Comparison of ENCODE assay signal across 1 cellular context in the genomic region with DNA sequence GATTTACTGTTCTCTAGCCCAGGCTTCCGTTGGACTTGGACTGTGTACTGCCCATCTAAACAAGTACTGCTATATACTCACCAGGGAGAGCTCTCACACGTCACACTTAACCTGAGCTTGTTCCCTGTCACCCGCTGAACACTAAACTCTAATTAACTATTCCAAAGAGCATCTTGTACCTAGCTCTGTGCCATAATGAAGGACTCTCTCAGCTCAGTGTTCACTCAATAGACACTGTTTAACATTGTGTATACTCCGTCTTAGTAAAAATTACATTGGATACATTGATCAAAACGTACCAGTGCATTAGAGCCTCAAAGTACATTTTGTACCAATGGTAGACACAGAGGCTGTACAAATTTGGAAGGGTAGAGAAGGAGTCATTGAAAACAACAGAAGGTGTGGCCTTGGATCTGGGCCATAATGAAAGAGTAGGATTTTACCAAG.
TF ChIP-seq lines count a peak whose summit lies in the region.

No MANE protein-coding gene starts in this region.

TF ChIP-seq in HepG2, 621 proteins besides CTCF, POLR2A, EP300 and RAD21:
- TF ChIP-seq, protein P1, sequence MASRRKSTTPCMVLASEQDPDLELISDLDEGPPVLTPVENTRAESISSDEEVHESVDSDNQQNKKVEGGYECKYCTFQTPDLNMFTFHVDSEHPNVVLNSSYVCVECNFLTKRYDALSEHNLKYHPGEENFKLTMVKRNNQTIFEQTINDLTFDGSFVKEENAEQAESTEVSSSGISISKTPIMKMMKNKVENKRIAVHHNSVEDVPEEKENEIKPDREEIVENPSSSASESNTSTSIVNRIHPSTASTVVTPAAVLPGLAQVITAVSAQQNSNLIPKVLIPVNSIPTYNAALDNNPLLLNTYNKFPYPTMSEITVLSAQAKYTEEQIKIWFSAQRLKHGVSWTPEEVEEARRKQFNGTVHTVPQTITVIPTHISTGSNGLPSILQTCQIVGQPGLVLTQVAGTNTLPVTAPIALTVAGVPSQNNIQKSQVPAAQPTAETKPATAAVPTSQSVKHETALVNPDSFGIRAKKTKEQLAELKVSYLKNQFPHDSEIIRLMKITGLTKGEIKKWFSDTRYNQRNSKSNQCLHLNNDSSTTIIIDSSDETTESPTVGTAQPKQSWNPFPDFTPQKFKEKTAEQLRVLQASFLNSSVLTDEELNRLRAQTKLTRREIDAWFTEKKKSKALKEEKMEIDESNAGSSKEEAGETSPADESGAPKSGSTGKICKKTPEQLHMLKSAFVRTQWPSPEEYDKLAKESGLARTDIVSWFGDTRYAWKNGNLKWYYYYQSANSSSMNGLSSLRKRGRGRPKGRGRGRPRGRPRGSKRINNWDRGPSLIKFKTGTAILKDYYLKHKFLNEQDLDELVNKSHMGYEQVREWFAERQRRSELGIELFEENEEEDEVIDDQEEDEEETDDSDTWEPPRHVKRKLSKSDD (CRISPR knock-in tag; IDR thresholded peaks at IDR 0.05; ENCODE audit: low read depth) = no peak
- TF ChIP-seq ZFP82 (CRISPR knock-in tag; IDR thresholded peaks at IDR 0.05; ENCODE audit: borderline replicate concordance) (no peak), ZNF382 (CRISPR knock-in tag; IDR thresholded peaks at IDR 0.05; ENCODE audit: borderline replicate concordance) (no peak), TSC22D2 (CRISPR knock-in tag; IDR thresholded peaks at IDR 0.05; ENCODE audit: borderline replicate concordance) (no peak), ZNF816 (CRISPR knock-in tag; IDR thresholded peaks at IDR 0.05; ENCODE audit: borderline replicate concordance) (no peak), DNMT3B (CRISPR knock-in tag; conservative IDR thresholded peaks at IDR 0.05) (no peak)
